ENCODE assay signal across 9 cellular contexts in genomic region chr9:127926961-127927456, GRCh38. TPM values are rescaled to one million over a fixed set of nuclear protein-coding genes. Genes with fewer than 3 reads are reported as not detected.
DNase-seq lines count a peak whose midpoint lies in the region.
"Had no signal": no experiment of that assay in that cellular context is flagged by ENCODE, and none has a peak within 500 bp of the region (broad histone marks: within the 10 kb centered on the region; RNA-seq: fewer than 3 reads in every experiment).

No MANE protein-coding gene starts in this region.

- no peak for DNase-seq in activated naive CD4-positive, alpha-beta T cell treated with anti-CD3 and anti-CD28 coated beads, Interleukin-2, amount 10 ng/mL, durations not matched to agents 7 days and 5 days
- DNase-seq in activated naive CD4-positive, alpha-beta T cell treated with anti-CD3 and anti-CD28 coated beads, Interleukin-2, amount 50 U/mL, for 16 hours, result no peak
- no peak for DNase-seq in activated T-helper 1 cell treated with anti-CD3 and anti-CD28 coated beads, Interleukin-12 subunit alpha, Interleukin-12 subunit beta, Interleukin-2, Interleukin-4 antibody, amounts not matched to agents 30 ng/mL and 10 ng/mL and 1 ng/mL, durations not matched to agents 14 hours and 24 hours and 36 hours (ENCODE audit: low spot score)
- DNase-seq in GDM1 (lab: John Stamatoyannopoulos, UW), result no peak
- no peak for DNase-seq in HK-2 (ENCODE audit: unreplicated experiment)
- no peak for DNase-seq in H4 (ENCODE audit: low spot score)

- peaks cover 90% of the 10 kb centered on the region for H3K27me3 Mint-ChIP-seq in activated naive CD4-positive, alpha-beta T cell treated with anti-CD3 and anti-CD28 coated beads, Interleukin-2, amount 10 ng/mL, durations not matched to agents 7 days and 5 days
- H3K27me3 Mint-ChIP-seq in activated T-helper 1 cell treated with anti-CD3 and anti-CD28 coated beads, Interleukin-12 subunit alpha, Interleukin-12 subunit beta, Interleukin-2, Interleukin-4 antibody, amounts not matched to agents 30 ng/mL and 10 ng/mL and 1 ng/mL, durations not matched to agents 14 hours and 24 hours and 36 hours (ENCODE audit: insufficient read depth), result peaks cover 16% of the 10 kb centered on the region

- H3K9me3 ChIP-seq in thymus (ENCODE audit: control insufficient read depth), result no peaks in the 10 kb centered on the region
- H3K9me3 ChIP-seq: thyroid gland had no signal

- H3K4me3 ChIP-seq in iPS-11a (ENCODE audit: low read depth, low read length) (peak overlapping the region; percentile 72), thymus (ENCODE audit: low read length) (peak overlapping the region; percentile 35)
- H3K4me3 ChIP-seq: thyroid gland had no signal

- no peaks in the 10 kb centered on the region for H3K36me3 ChIP-seq in thymus (ENCODE audit: control insufficient read depth, insufficient read depth)
- H3K36me3 ChIP-seq: thyroid gland had no signal

- intact Hi-C loops in activated T-helper 1 cell treated with anti-CD3 and anti-CD28 coated beads, Interleukin-12 subunit alpha, Interleukin-12 subunit beta, Interleukin-2, Interleukin-4 antibody, amounts not matched to agents 30 ng/mL and 10 ng/mL and 1 ng/mL, durations not matched to agents 14 hours and 24 hours and 36 hours (cut with micrococcal nuclease), result no loop called here

- no peak overlapping the region for H3K27ac ChIP-seq in thymus (ENCODE audit: low read depth)
- H3K27ac ChIP-seq: thyroid gland had no signal

- CTCF ChIA-PET in activated naive CD4-positive, alpha-beta T cell treated with anti-CD3 and anti-CD28 coated beads, Interleukin-2, amount 10 ng/mL, durations not matched to agents 7 days and 5 days (lab: Charles Lee), result no interaction called here

- H3K4me1 ChIP-seq in thymus (ENCODE audit: control insufficient read depth, insufficient read depth, low read length), result peaks cover 16% of the 10 kb centered on the region

- H3K4me3 Mint-ChIP-seq in activated naive CD4-positive, alpha-beta T cell treated with anti-CD3 and anti-CD28 coated beads, Interleukin-2, amount 10 ng/mL, durations not matched to agents 7 days and 5 days, result peak overlapping the region; percentile 56
- peak overlapping the region; percentile 39 for H3K4me3 Mint-ChIP-seq in activated T-helper 1 cell treated with anti-CD3 and anti-CD28 coated beads, Interleukin-12 subunit alpha, Interleukin-12 subunit beta, Interleukin-2, Interleukin-4 antibody, amounts not matched to agents 30 ng/mL and 10 ng/mL and 1 ng/mL, durations not matched to agents 14 hours and 24 hours and 36 hours

- H3K9me3 Mint-ChIP-seq in activated naive CD4-positive, alpha-beta T cell treated with anti-CD3 and anti-CD28 coated beads, Interleukin-2, amount 10 ng/mL, durations not matched to agents 7 days and 5 days, result no peaks in the 10 kb centered on the region
- H3K9me3 Mint-ChIP-seq in activated T-helper 1 cell treated with anti-CD3 and anti-CD28 coated beads, Interleukin-12 subunit alpha, Interleukin-12 subunit beta, Interleukin-2, Interleukin-4 antibody, amounts not matched to agents 30 ng/mL and 10 ng/mL and 1 ng/mL, durations not matched to agents 14 hours and 24 hours and 36 hours, result no peaks in the 10 kb centered on the region

- H3K36me3 Mint-ChIP-seq in activated naive CD4-positive, alpha-beta T cell treated with anti-CD3 and anti-CD28 coated beads, Interleukin-2, amount 10 ng/mL, durations not matched to agents 7 days and 5 days, result no peaks in the 10 kb centered on the region
- peaks cover 2% of the 10 kb centered on the region for H3K36me3 Mint-ChIP-seq in activated T-helper 1 cell treated with anti-CD3 and anti-CD28 coated beads, Interleukin-12 subunit alpha, Interleukin-12 subunit beta, Interleukin-2, Interleukin-4 antibody, amounts not matched to agents 30 ng/mL and 10 ng/mL and 1 ng/mL, durations not matched to agents 14 hours and 24 hours and 36 hours (ENCODE audit: low read depth)

- no peak overlapping the region for H3K27ac Mint-ChIP-seq in activated naive CD4-positive, alpha-beta T cell treated with anti-CD3 and anti-CD28 coated beads, Interleukin-2, amount 10 ng/mL, durations not matched to agents 7 days and 5 days
- no peak overlapping the region for H3K27ac Mint-ChIP-seq in activated T-helper 1 cell treated with anti-CD3 and anti-CD28 coated beads, Interleukin-12 subunit alpha, Interleukin-12 subunit beta, Interleukin-2, Interleukin-4 antibody, amounts not matched to agents 30 ng/mL and 10 ng/mL and 1 ng/mL, durations not matched to agents 14 hours and 24 hours and 36 hours

- peaks cover 38% of the 10 kb centered on the region for H3K4me1 Mint-ChIP-seq in activated naive CD4-positive, alpha-beta T cell treated with anti-CD3 and anti-CD28 coated beads, Interleukin-2, amount 10 ng/mL, durations not matched to agents 7 days and 5 days
- peaks cover 22% of the 10 kb centered on the region for H3K4me1 Mint-ChIP-seq in activated T-helper 1 cell treated with anti-CD3 and anti-CD28 coated beads, Interleukin-12 subunit alpha, Interleukin-12 subunit beta, Interleukin-2, Interleukin-4 antibody, amounts not matched to agents 30 ng/mL and 10 ng/mL and 1 ng/mL, durations not matched to agents 14 hours and 24 hours and 36 hours (ENCODE audit: low read depth)

- 6% methylated on average over 37 of the region's 37 CpGs for WGBS in thymus

- H3K27me3 ChIP-seq in thymus (ENCODE audit: control insufficient read depth, insufficient read depth), result peaks cover 42% of the 10 kb centered on the region
- H3K27me3 ChIP-seq: thyroid gland had no signal

RNA-seq across cellular contexts. Expression of gene PIP5KL1, which starts 3.6 kb away (rescaled TPM):
- total RNA-seq in activated T-helper 1 cell treated with anti-CD3 and anti-CD28 coated beads, Interleukin-12 subunit alpha, Interleukin-12 subunit beta, Interleukin-2, Interleukin-4 antibody, amounts not matched to agents 30 ng/mL and 10 ng/mL and 1 ng/mL, durations not matched to agents 14 hours and 24 hours and 36 hours, result 1.1 and 1.2 TPM in 2 replicates
- polyA plus RNA-seq in thymus, result 1.2 TPM
- total RNA-seq in H4 (2014; rRNA removed; shearing (Covaris generic)), result 0.95 and 2.6 TPM in 2 replicates

RNA-seq across cellular contexts. Expression of gene ST6GALNAC4, which starts 10.2 kb away (rescaled TPM):
- 30.8 and 31.6 TPM in 2 replicates for total RNA-seq in activated T-helper 1 cell treated with anti-CD3 and anti-CD28 coated beads, Interleukin-12 subunit alpha, Interleukin-12 subunit beta, Interleukin-2, Interleukin-4 antibody, amounts not matched to agents 30 ng/mL and 10 ng/mL and 1 ng/mL, durations not matched to agents 14 hours and 24 hours and 36 hours
- 12.8 TPM for polyA plus RNA-seq in thymus
- 5.2 and 12.8 TPM in 2 replicates for total RNA-seq in H4 (2014; rRNA removed; shearing (Covaris generic))

RNA-seq across cellular contexts. Expression of gene DPM2, which starts 10.6 kb away (rescaled TPM):
- 62.6 and 70.2 TPM in 2 replicates for total RNA-seq in activated T-helper 1 cell treated with anti-CD3 and anti-CD28 coated beads, Interleukin-12 subunit alpha, Interleukin-12 subunit beta, Interleukin-2, Interleukin-4 antibody, amounts not matched to agents 30 ng/mL and 10 ng/mL and 1 ng/mL, durations not matched to agents 14 hours and 24 hours and 36 hours
- 32.8 TPM for polyA plus RNA-seq in thymus
- total RNA-seq in H4 (2014; rRNA removed; shearing (Covaris generic)), result 31.1 and 35.4 TPM in 2 replicates

RNA-seq across cellular contexts. Expression of gene ST6GALNAC6, which starts 27.6 kb away (rescaled TPM):
- 60.6 and 62.4 TPM in 2 replicates for total RNA-seq in activated T-helper 1 cell treated with anti-CD3 and anti-CD28 coated beads, Interleukin-12 subunit alpha, Interleukin-12 subunit beta, Interleukin-2, Interleukin-4 antibody, amounts not matched to agents 30 ng/mL and 10 ng/mL and 1 ng/mL, durations not matched to agents 14 hours and 24 hours and 36 hours
- 42.8 TPM for polyA plus RNA-seq in thymus
- total RNA-seq in H4 (2014; rRNA removed; shearing (Covaris generic)), result 12.4 and 14.8 TPM in 2 replicates

RNA-seq across cellular contexts. Expression of gene AK1, which starts 49.5 kb away (rescaled TPM):
- total RNA-seq in activated T-helper 1 cell treated with anti-CD3 and anti-CD28 coated beads, Interleukin-12 subunit alpha, Interleukin-12 subunit beta, Interleukin-2, Interleukin-4 antibody, amounts not matched to agents 30 ng/mL and 10 ng/mL and 1 ng/mL, durations not matched to agents 14 hours and 24 hours and 36 hours, result 17.2 and 20.8 TPM in 2 replicates
- polyA plus RNA-seq in thymus, result 66.2 TPM
- total RNA-seq in H4 (2014; rRNA removed; shearing (Covaris generic)), result 25.3 and 45.7 TPM in 2 replicates
